ENCODE assay signal across 11 cellular contexts in the genomic region with DNA sequence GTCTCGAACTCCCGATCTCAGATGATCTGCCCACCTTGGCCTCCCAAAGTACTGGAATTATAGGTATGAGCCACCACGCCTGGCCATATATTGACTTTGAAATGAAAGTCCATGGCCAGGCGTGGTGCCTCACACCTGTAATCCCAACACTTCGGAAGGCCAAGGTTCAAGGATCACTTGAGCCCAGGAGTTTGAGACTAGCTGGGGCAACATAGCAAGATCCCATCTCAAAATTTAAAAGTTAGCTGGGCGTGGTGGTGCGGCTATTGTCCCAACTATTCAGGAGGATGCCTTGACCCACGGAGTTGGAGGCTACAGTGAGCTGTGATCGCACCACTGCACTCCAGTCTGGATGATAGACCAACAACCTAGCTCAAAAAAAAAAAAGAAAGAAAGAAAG. TPM values are rescaled to one million over a fixed set of nuclear protein-coding genes. Genes with fewer than 3 reads are reported as not detected.
"Had no signal": no experiment of that assay in that cellular context is flagged by ENCODE, and none has a peak within 500 bp of the region (broad histone marks: within the 10 kb centered on the region; RNA-seq: fewer than 3 reads in every experiment).

No MANE protein-coding gene starts in this region.

- H3K36me3 ChIP-seq: HAP-1 had no signal

- H3K27ac Mint-ChIP-seq: HFFc6, IgD-negative memory B cell had no signal

- H3K4me3 Mint-ChIP-seq: HFFc6, IgD-negative memory B cell had no signal

- ATAC-seq: HCT116 had no signal

- H3K4me3 ChIP-seq: GM23248, HAP-1 had no signal

- H3K9me3 ChIP-seq: HAP-1 had no signal

- H3K9me3 Mint-ChIP-seq: HFFc6, IgD-negative memory B cell had no signal

- H3K27me3 Mint-ChIP-seq: IgD-negative memory B cell had no signal

- DNase-seq: GM23248, GOT3, H7, HFFc6, KG1 had no signal

- H3K4me1 Mint-ChIP-seq: IgD-negative memory B cell had no signal

- H3K27ac ChIP-seq: GM23248 had no signal

- FAIRE-seq: HTR-8/SVneo had no signal

- H3K4me1 ChIP-seq: HAP-1 had no signal

RNA-seq across cellular contexts. Expression of a gene that starts 11.9 kb away (rescaled TPM):
- total RNA-seq: GM23248, H4, H7, HFFc6, HT-29 had no signal
- polyA plus RNA-seq: GM23248, IgD-negative memory B cell had no signal
